In the genomic region with DNA sequence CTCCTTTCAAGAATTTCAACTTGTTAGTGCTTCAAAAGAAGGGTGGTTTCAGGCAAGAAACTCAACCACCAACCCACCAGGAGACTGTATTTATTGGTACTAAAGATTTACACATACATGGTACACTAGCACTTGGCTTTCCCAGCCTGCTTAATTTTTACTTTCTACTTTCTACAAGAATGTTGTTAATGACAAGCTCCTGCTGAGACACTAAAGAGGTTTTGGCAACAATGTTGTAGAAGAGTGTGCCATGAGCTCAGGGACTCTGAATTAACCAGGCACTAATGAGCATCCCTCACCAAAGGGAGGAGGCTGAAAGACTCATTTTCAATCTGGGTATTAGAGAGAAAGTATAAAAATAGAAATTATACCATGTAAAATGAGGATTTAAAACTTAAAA, we compare ENCODE assay signal across 16 cellular contexts.
"Had no signal": no experiment of that assay in that cellular context is flagged by ENCODE, and none has a peak within 500 bp of the region (broad histone marks: within the 10 kb centered on the region; RNA-seq: fewer than 3 reads in every experiment).

No MANE protein-coding gene starts in this region.

- H3K27ac ChIP-seq: ascending aorta, hepatocyte, parathyroid adenoma, stomach, thoracic aorta had no signal

- H3K36me3 ChIP-seq: ascending aorta, neutrophil, stomach, thoracic aorta had no signal

- H3K79me2 ChIP-seq: hepatocyte, parathyroid adenoma had no signal

- H3K4me3 ChIP-seq: ascending aorta, hepatocyte, mucosa of descending colon, stomach, thoracic aorta had no signal

- H2AFZ ChIP-seq: hepatocyte, parathyroid adenoma had no signal

- DNase-seq: activated CD4-positive, alpha-beta T cell treated with anti-CD3 and anti-CD28 coated beads, Interleukin-2, amount 50 U/mL, for 4 hours; activated CD4-positive, CD25-positive, alpha-beta regulatory T cell treated with anti-CD3 and anti-CD28 coated beads, Interleukin-2, amount 50 U/mL, for 72 hours; activated naive CD4-positive, alpha-beta T cell treated with anti-CD3 and anti-CD28 coated beads for 36 hours; activated naive CD8-positive, alpha-beta T cell treated with anti-CD3 and anti-CD28 coated beads, Interleukin-2, amount 50 U/mL, for 24 hours; mucosa of descending colon; naive thymus-derived CD4-positive, alpha-beta T cell; stimulated activated CD4-positive, alpha-beta T cell treated with anti-CD3 and anti-CD28 coated beads, Interleukin-1b, Interleukin-23, amount 100 ng/mL, for 48 hours; stomach had no signal

- ATAC-seq: activated naive CD8-positive, alpha-beta T cell treated with anti-CD3 and anti-CD28 coated beads, Interleukin-2, amount 50 U/mL, for 24 hours; left lobe of liver had no signal

- H3K27ac Mint-ChIP-seq: activated naive CD8-positive, alpha-beta T cell treated with anti-CD3 and anti-CD28 coated beads, Interleukin-2, amount 50 U/mL, for 24 hours; activated T-helper 17 cell treated with anti-CD3 and anti-CD28 coated beads, Interleukin-2, amount 50 U/mL, for 72 hours; naive thymus-derived CD4-positive, alpha-beta T cell; T-helper 2 cell treated with Interferon-gamma antibody and Interleukin-4, amounts not matched to agents 5 μg/mL and 100 μg/mL, for 36 hours had no signal

- H3K27me3 Mint-ChIP-seq: activated naive CD8-positive, alpha-beta T cell treated with anti-CD3 and anti-CD28 coated beads, Interleukin-2, amount 50 U/mL, for 24 hours; activated T-helper 17 cell treated with anti-CD3 and anti-CD28 coated beads, Interleukin-2, amount 50 U/mL, for 72 hours; naive thymus-derived CD4-positive, alpha-beta T cell had no signal

- H3K4me3 Mint-ChIP-seq: activated naive CD4-positive, alpha-beta T cell treated with anti-CD3 and anti-CD28 coated beads for 36 hours; activated naive CD8-positive, alpha-beta T cell treated with anti-CD3 and anti-CD28 coated beads, Interleukin-2, amount 50 U/mL, for 24 hours; activated T-helper 17 cell treated with anti-CD3 and anti-CD28 coated beads, Interleukin-2, amount 50 U/mL, for 72 hours; naive thymus-derived CD4-positive, alpha-beta T cell; T-helper 2 cell treated with Interferon-gamma antibody and Interleukin-4, amounts not matched to agents 5 μg/mL and 100 μg/mL, for 36 hours had no signal

- H3K27me3 ChIP-seq: ascending aorta, hepatocyte, neutrophil, stomach had no signal

- H3K9me3 ChIP-seq: ascending aorta, mucosa of descending colon, neutrophil, thoracic aorta had no signal

- H3K9me3 Mint-ChIP-seq: T-helper 2 cell treated with Interferon-gamma antibody and Interleukin-4, amounts not matched to agents 5 μg/mL and 100 μg/mL, for 36 hours had no signal

- H3K4me1 Mint-ChIP-seq: activated T-helper 17 cell treated with anti-CD3 and anti-CD28 coated beads, Interleukin-2, amount 50 U/mL, for 72 hours had no signal

- H3K4me2 ChIP-seq: hepatocyte had no signal

- H3K4me1 ChIP-seq: ascending aorta, parathyroid adenoma, stomach had no signal

- H3K9ac ChIP-seq: parathyroid adenoma had no signal
